20 cellular contexts compared by ENCODE assay signal in the genomic region with DNA sequence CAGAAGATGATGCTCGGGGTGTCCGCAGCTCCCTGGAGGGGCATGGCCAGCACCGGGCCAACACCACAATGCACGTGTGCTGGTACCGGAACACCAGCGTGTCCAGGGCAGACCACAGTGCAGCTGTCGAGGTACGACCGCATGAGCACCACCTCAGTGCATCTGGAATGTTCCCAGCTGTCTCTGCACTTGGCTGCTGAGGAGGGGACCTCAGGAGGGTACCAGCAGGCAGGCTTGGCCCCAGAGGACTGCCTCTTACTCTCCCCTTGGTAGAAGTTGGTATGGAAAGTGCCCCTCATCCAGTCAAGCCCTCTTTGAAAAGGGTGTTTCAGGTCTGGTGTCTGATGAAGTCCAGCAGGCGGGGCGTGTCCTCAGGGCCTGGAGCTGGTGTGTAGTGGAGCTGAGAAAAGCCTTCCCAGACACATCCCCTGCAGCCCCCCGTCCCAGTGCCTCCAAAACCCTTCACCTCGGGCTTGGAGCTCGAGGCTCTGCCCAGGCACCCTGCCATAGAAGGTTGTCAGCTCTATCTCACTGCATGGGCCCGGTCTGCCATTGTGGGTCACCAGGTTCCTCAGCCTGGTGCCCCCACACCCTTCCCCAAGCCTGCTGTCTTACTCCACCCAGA. TPM values are rescaled to one million over a fixed set of nuclear protein-coding genes. Genes with fewer than 3 reads are reported as not detected.
DNase-seq lines count a peak whose midpoint lies in the region; ATAC-seq, FAIRE-seq and TF ChIP-seq lines count a peak whose summit lies in the region.
"Had no signal": no experiment of that assay in that cellular context is flagged by ENCODE, and none has a peak within 500 bp of the region (broad histone marks: within the 10 kb centered on the region; RNA-seq: fewer than 3 reads in every experiment).

No MANE protein-coding gene starts in this region.

- ATAC-seq in right cardiac atrium (peak; percentile 4 to 6), K562 (0 out of 3 replicates have a peak, but pooled peaks have one; percentile 6), upper lobe of right lung (no peak), GM18502 (IDR thresholded peaks at IDR 0.05; ENCODE audit: poor library complexity, unreplicated experiment) (no peak)
- no peak for ATAC-seq in activated T-cell treated with anti-CD3 and anti-CD28 coated beads, Interleukin-2, amount 50 U/mL, for 4 hours
- no peak for ATAC-seq in natural killer cell treated with Interleukin-12 subunit alpha and Interleukin-12 subunit beta and Interleukin-15 and Interleukin-18, amount 100 ng/mL, for 72 hours
- ATAC-seq: PC-3 had no signal

- H3K27ac ChIP-seq in right cardiac atrium (ENCODE audit: low read length): no peak overlapping the region
- H3K27ac ChIP-seq in left ventricle myocardium inferior (replicated peaks): no peak overlapping the region
- no peak overlapping the region for H3K27ac ChIP-seq in K562 (ENCODE audit: extremely low read depth, low read depth, low read length)
- H3K27ac ChIP-seq in upper lobe of right lung: no peak overlapping the region
- H3K27ac ChIP-seq: SJSA1 had no signal

- no peak overlapping the region for H3K4me2 ChIP-seq in K562 (ENCODE audit: insufficient read depth, low read length)

- H3K36me3 ChIP-seq in left ventricle myocardium inferior: peaks cover 62% of the 10 kb centered on the region
- H3K36me3 ChIP-seq in K562 (ENCODE audit: control insufficient read depth, insufficient read depth, low read length): peaks cover 35% of the 10 kb centered on the region; the same call in 2 of the 3 replicates
- H3K36me3 ChIP-seq in upper lobe of right lung: peaks cover 43% of the 10 kb centered on the region

- FAIRE-seq in K562 (lab: Jason Lieb, UNC): no peak
- FAIRE-seq: A204.1, GM12891 had no signal

- H3K27ac Mint-ChIP-seq in natural killer cell treated with Interleukin-12 subunit alpha and Interleukin-12 subunit beta and Interleukin-15 and Interleukin-18, amount 100 ng/mL, for 72 hours: no peak overlapping the region
- H3K27ac Mint-ChIP-seq: CD4-positive, alpha-beta T cell had no signal

- no TSS peak for BruUV-seq in K562 (replicated peaks; lab: Mats Ljungman, UMichigan)

- H3K4me1 Mint-ChIP-seq in activated T-cell treated with anti-CD3 and anti-CD28 coated beads, Interleukin-2, amount 50 U/mL, for 4 hours (ENCODE audit: low read depth): no peaks in the 10 kb centered on the region
- H3K4me1 Mint-ChIP-seq in natural killer cell treated with Interleukin-12 subunit alpha and Interleukin-12 subunit beta and Interleukin-15 and Interleukin-18, amount 100 ng/mL, for 72 hours (ENCODE audit: low read depth in 2 of 2): no peaks in the 10 kb centered on the region

- POLR2A ChIA-PET in K562 (lab: Yijun Ruan, JAX): interaction anchor here (0.5 to 1.3 kb wide), 7 partner anchors 10 to 466 kb away, joined by 3 to 4 read pairs (median 3); no protein-coding TSS in a partner anchor

- intact Hi-C loops in right cardiac atrium (cut with DNase I): no loop called here
- intact Hi-C loops in left ventricle myocardium inferior (cut with micrococcal nuclease): no loop called here
- intact Hi-C loops in K562 (cut with micrococcal nuclease): no loop called here
- intact Hi-C loops in upper lobe of right lung (cut with DNase I): no loop called here

- no peak overlapping the region for H3K4me3 Mint-ChIP-seq in activated T-cell treated with anti-CD3 and anti-CD28 coated beads, Interleukin-2, amount 50 U/mL, for 4 hours
- H3K4me3 Mint-ChIP-seq in natural killer cell treated with Interleukin-12 subunit alpha and Interleukin-12 subunit beta and Interleukin-15 and Interleukin-18, amount 100 ng/mL, for 72 hours: no peak overlapping the region
- H3K4me3 Mint-ChIP-seq: CD4-positive, alpha-beta T cell; H9 had no signal

- no peak overlapping the region for H3K4me3 ChIP-seq in right cardiac atrium (ENCODE audit: low read length)
- no peak overlapping the region for H3K4me3 ChIP-seq in left ventricle myocardium inferior
- no peak overlapping the region for H3K4me3 ChIP-seq in K562
- no peak overlapping the region for H3K4me3 ChIP-seq in upper lobe of right lung
- H3K4me3 ChIP-seq: SJSA1 had no signal

- TF ChIP-seq CTCF in left ventricle myocardium inferior (IDR thresholded peaks at IDR 0.05; ENCODE audit: borderline replicate concordance): no peak
- TF ChIP-seq CTCF in K562 (IDR thresholded peaks at IDR 0.05 in 2 of 3, conservative IDR thresholded peaks at IDR 0.05 in 1 of 3; ENCODE audit: insufficient read depth in 2 of 3, low read depth in 1 of 3, low read length in 3 of 3): no peak
- TF ChIP-seq CTCF in upper lobe of right lung (IDR thresholded peaks at IDR 0.05): no peak

- no peaks in the 10 kb centered on the region for H3K9me3 Mint-ChIP-seq in activated T-cell treated with anti-CD3 and anti-CD28 coated beads, Interleukin-2, amount 50 U/mL, for 4 hours
- H3K9me3 Mint-ChIP-seq in natural killer cell treated with Interleukin-12 subunit alpha and Interleukin-12 subunit beta and Interleukin-15 and Interleukin-18, amount 100 ng/mL, for 72 hours: no peaks in the 10 kb centered on the region
- H3K9me3 Mint-ChIP-seq: CD4-positive, alpha-beta T cell; H9 had no signal

- DNase-seq in right cardiac atrium: peak in 1 of 3 donors; percentile 35
- no peak for DNase-seq in left ventricle myocardium inferior
- DNase-seq in K562 (ENCODE audit: extremely low read depth in 1 of 4, low spot score in 3 of 4): no peak
- DNase-seq in myocyte (ENCODE audit: low read depth): peak; percentile 87
- peak; percentile 60 for DNase-seq in upper lobe of right lung
- DNase-seq in activated T-cell treated with anti-CD3 and anti-CD28 coated beads, Interleukin-2, amount 50 U/mL, for 4 hours: no peak
- DNase-seq in natural killer cell treated with Interleukin-12 subunit alpha and Interleukin-12 subunit beta and Interleukin-15 and Interleukin-18, amount 100 ng/mL, for 72 hours (ENCODE audit: low spot score): no peak
- DNase-seq: CD4-positive, alpha-beta T cell; EL; H9; NCI-H1417 treated with DMSO at 0.1 percent for 48 hours; NCI-H187 treated with DMSO at 0.1 percent for 48 hours; NCI-H2227 treated with DMSO at 0.1 percent for 48 hours; NCI-H524 treated with DMSO at 0.1 percent for 48 hours; PC-3; RPMI8226 had no signal

- H3K9me3 ChIP-seq in right cardiac atrium (ENCODE audit: control insufficient read depth, low read length): no peaks in the 10 kb centered on the region
- no peaks in the 10 kb centered on the region for H3K9me3 ChIP-seq in left ventricle myocardium inferior (replicated peaks)
- no peaks in the 10 kb centered on the region for H3K9me3 ChIP-seq in K562 (replicated peaks; ENCODE audit: control insufficient read depth, insufficient read depth, low read depth, low read length)
- no peaks in the 10 kb centered on the region for H3K9me3 ChIP-seq in upper lobe of right lung
- H3K9me3 ChIP-seq: SJSA1 had no signal

- no peak; the same call in 1 of the 2 replicates for TF ChIP-seq POLR2A in K562 (conservative IDR thresholded peaks at IDR 0.05)

- H3K9ac ChIP-seq in K562 (ENCODE audit: insufficient read depth in 1 of 2, low read depth in 2 of 2, low read length in 2 of 2): no peak overlapping the region; a peak in 1 of 4 replicates

- no peaks in the 10 kb centered on the region for H3K27me3 Mint-ChIP-seq in activated T-cell treated with anti-CD3 and anti-CD28 coated beads, Interleukin-2, amount 50 U/mL, for 4 hours (ENCODE audit: low read depth)
- no peaks in the 10 kb centered on the region for H3K27me3 Mint-ChIP-seq in natural killer cell treated with Interleukin-12 subunit alpha and Interleukin-12 subunit beta and Interleukin-15 and Interleukin-18, amount 100 ng/mL, for 72 hours
- H3K27me3 Mint-ChIP-seq: CD4-positive, alpha-beta T cell had no signal

- peaks cover 4% of the 10 kb centered on the region for H3K9me1 ChIP-seq in K562 (ENCODE audit: control insufficient read depth, insufficient read depth, low read length)

- no peaks in the 10 kb centered on the region for H4K20me1 ChIP-seq in K562 (replicated peaks; ENCODE audit: control insufficient read depth, insufficient read depth, low read length)

- WGBS in right cardiac atrium: 81% methylated on average over 15 of the region's 15 CpGs
- 76% methylated on average over 8 of the region's 15 CpGs for WGBS in K562 (ENCODE audit: insufficient coverage, low coverage, missing lambda C conversion rate)

- no peaks in the 10 kb centered on the region for H3K4me1 ChIP-seq in right cardiac atrium (ENCODE audit: control insufficient read depth, insufficient read depth, low read length)
- H3K4me1 ChIP-seq in left ventricle myocardium inferior: no peaks in the 10 kb centered on the region
- peaks cover 22 to 39% of the 10 kb centered on the region in 2 experiments; a peak in 4 of 5 replicates for H3K4me1 ChIP-seq in K562 (replicated peaks in 1 of 2; ENCODE audit: control insufficient read depth in 2 of 2, insufficient read depth in 2 of 2, low read length in 2 of 2)
- H3K4me1 ChIP-seq in upper lobe of right lung: no peaks in the 10 kb centered on the region
- H3K4me1 ChIP-seq: SJSA1 had no signal

- TF ChIP-seq EP300 in K562 (IDR thresholded peaks at IDR 0.05; ENCODE audit: low read length): no peak

- no peak overlapping the region for H2AFZ ChIP-seq in K562 (ENCODE audit: low read depth, low read length)

- no peaks in the 10 kb centered on the region for H3K79me2 ChIP-seq in K562 (ENCODE audit: control insufficient read depth, insufficient read depth, low read length)

- in situ Hi-C loops in K562 (cut with MboI): no loop called here

- no peak for TF ChIP-seq RAD21 in K562 (CRISPR knock-in tag; conservative IDR thresholded peaks at IDR 0.05 in 1 of 2, IDR thresholded peaks at IDR 0.05 in 1 of 2)

- H3K36me3 Mint-ChIP-seq in activated T-cell treated with anti-CD3 and anti-CD28 coated beads, Interleukin-2, amount 50 U/mL, for 4 hours (ENCODE audit: insufficient read depth): peaks cover 5% of the 10 kb centered on the region
- no peaks in the 10 kb centered on the region for H3K36me3 Mint-ChIP-seq in natural killer cell treated with Interleukin-12 subunit alpha and Interleukin-12 subunit beta and Interleukin-15 and Interleukin-18, amount 100 ng/mL, for 72 hours

- H3K27me3 ChIP-seq in right cardiac atrium (ENCODE audit: control insufficient read depth, insufficient read depth) (no peaks in the 10 kb centered on the region), left ventricle myocardium inferior (ENCODE audit: low read depth) (no peaks in the 10 kb centered on the region), K562 (ENCODE audit: control insufficient read depth in 2 of 2, insufficient read depth in 2 of 2, low read length in 2 of 2) (no peaks in the 10 kb centered on the region), upper lobe of right lung (no peaks in the 10 kb centered on the region)
- H3K27me3 ChIP-seq: SJSA1 had no signal

- CTCF ChIA-PET in K562 (lab: Yijun Ruan, JAX; ENCODE audit: low intra/inter-chr PET ratio): interaction anchor here (0.6 kb wide), 1 partner anchor 49 kb away, joined by 3 read pairs; no protein-coding TSS in a partner anchor

RNA-seq across cellular contexts. Expression of gene STK25, which starts 16.7 kb away (rescaled TPM):
- 100 to 1,000 TPM in 1 of 4 donors, 10 to 100 TPM in 3; 84.7 to 112 (median 95.3) TPM for total RNA-seq in right cardiac atrium
- polyA plus RNA-seq in right cardiac atrium: 116 TPM
- 89.1 TPM for total RNA-seq in left ventricle myocardium inferior
- total RNA-seq in K562 (2011; cell fraction: chromatin; rRNA removed; ENCODE audit: low replicate concordance): 304 and 771 TPM in 2 replicates
- total RNA-seq in K562 (2011; cell fraction: nucleolus; rRNA removed): 391 and 430 TPM in 2 replicates
- 299 and 300 TPM in 2 replicates for total RNA-seq in K562 (2011; cell fraction: nucleoplasm; rRNA removed)
- 116 and 163 TPM in 2 replicates for total RNA-seq in K562 (2014; rRNA removed)
- total RNA-seq in K562 (2014; rRNA removed; fragmentation: Illumina TruSeq; extraction: Trizol): 35.0 and 61.9 TPM in 2 replicates
- total RNA-seq in K562 (2015; rRNA removed; fragmentation: Illumina TruSeq; extraction: Trizol): 66.9 and 75.2 TPM in 2 replicates
- total RNA-seq in K562 (2021): 107 and 123 TPM in 2 replicates
- 169 and 218 TPM in 2 replicates for polyA plus RNA-seq in K562 (2011; rRNA removed)
- 168 and 300 TPM in 2 replicates for polyA plus RNA-seq in K562 (2011; cell fraction: cytosol; rRNA removed)
- 929 and 1,221 TPM in 2 replicates for polyA plus RNA-seq in K562 (2011; cell fraction: nucleus; rRNA removed)
- polyA plus RNA-seq in K562 (2012): 120 and 121 TPM in 2 replicates
- polyA plus RNA-seq in K562 (2014; fragmentation: Illumina TruSeq; extraction: Trizol): 151 and 157 TPM in 2 replicates
- 10 to 100 TPM in 1 of 2 experiments, 1 to 10 TPM in 1; 5.4 to 10.3 TPM for polyA plus RNA-seq in K562 (2014; fragmentation: Nextera tagmentation; extraction: Ambion mirVana)
- 177 and 178 TPM in 2 replicates for polyA plus RNA-seq in K562 (2014; rRNA removed)
- 83.1 and 97.9 TPM in 2 replicates for polyA minus RNA-seq in K562 (2011; rRNA and poly(A)+ RNA removed)
- 60.5 and 75.9 TPM in 2 replicates for polyA minus RNA-seq in K562 (2011; cell fraction: cytosol; rRNA and poly(A)+ RNA removed)
- polyA minus RNA-seq in K562 (2011; cell fraction: nucleus; rRNA and poly(A)+ RNA removed): 113 and 164 TPM in 2 replicates
- total RNA-seq in myocyte: 565 and 642 TPM in 2 replicates
- polyA plus RNA-seq in myocyte (2012): 278 TPM
- total RNA-seq in upper lobe of right lung: 134 TPM
- total RNA-seq in activated T-cell treated with anti-CD3 and anti-CD28 coated beads, Interleukin-2, amount 50 U/mL, for 4 hours: 100 to 1,000 TPM in 2 of 3 donors, 10 to 100 TPM in 1; 97.1 to 104 (median 100) TPM
- total RNA-seq in natural killer cell treated with Interleukin-12 subunit alpha and Interleukin-12 subunit beta and Interleukin-15 and Interleukin-18, amount 100 ng/mL, for 72 hours: 100 to 1,000 TPM; 110 to 169 TPM

Comparison
In these comparisons a context has a peak if more than half of its experiments do, and no peak if none do; other contexts are left out.
1. ATAC-seq: peak in right cardiac atrium (2 of 2) and K562 (single experiment); none in upper lobe of right lung (single experiment), activated T-cell treated with anti-CD3 and anti-CD28 coated beads, Interleukin-2, amount 50 U/mL, for 4 hours (0 of 2), natural killer cell treated with Interleukin-12 subunit alpha and Interleukin-12 subunit beta and Interleukin-15 and Interleukin-18, amount 100 ng/mL, for 72 hours (0 of 2) and GM18502 (single experiment).
2. DNase-seq: peak in myocyte (single experiment) and upper lobe of right lung (single experiment); none in left ventricle myocardium inferior (single experiment), K562 (0 of 4), activated T-cell treated with anti-CD3 and anti-CD28 coated beads, Interleukin-2, amount 50 U/mL, for 4 hours (single experiment) and natural killer cell treated with Interleukin-12 subunit alpha and Interleukin-12 subunit beta and Interleukin-15 and Interleukin-18, amount 100 ng/mL, for 72 hours (single experiment).